8 cellular contexts compared by ENCODE assay signal in the genomic region with DNA sequence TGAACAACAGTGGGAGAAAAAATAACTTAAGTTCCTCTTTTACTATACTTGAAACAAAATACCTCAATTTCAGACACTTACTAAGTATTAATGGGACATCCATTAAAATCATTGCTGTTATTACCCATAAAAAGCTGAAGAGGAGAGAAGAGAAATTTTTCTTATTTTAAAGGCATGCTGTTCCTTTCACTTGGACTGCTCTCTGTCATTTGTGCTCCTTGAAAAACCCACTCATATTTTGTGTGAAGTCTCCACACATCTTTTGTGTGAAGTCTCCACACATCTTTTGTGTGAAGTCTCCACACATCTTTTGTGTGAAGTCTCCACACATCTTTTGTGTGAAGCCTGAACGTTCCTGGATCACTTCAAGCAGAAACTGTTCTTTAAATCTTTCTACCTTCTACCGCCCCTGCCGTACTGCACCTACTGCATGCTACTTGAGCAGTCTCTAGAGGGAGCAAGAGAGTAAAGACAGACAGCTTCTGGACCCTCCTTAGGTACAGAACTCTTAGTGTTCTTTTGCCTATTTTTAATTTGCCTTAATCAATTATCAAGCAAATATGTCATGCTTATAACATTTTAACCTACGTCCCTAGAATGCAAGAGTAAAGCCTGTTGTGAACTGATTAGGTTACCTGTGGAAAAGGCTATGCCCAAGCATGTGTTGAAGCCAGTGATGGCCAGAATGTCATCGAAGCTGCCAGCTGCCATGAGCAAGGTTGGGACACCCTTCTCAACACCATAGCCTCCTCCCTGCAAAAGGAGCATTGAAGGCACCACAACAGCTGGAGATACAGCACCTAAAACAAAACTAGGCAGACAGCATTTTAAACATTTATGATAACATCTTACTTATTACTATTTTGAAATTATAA. TPM values are rescaled to one million over a fixed set of nuclear protein-coding genes. Genes with fewer than 3 reads are reported as not detected.
DNase-seq lines count a peak whose midpoint lies in the region; ATAC-seq and TF ChIP-seq lines count a peak whose summit lies in the region.

No MANE protein-coding gene starts in this region.

- no peak overlapping the region for H3K4me3 ChIP-seq in Panc1 (ENCODE audit: low read depth in 2 of 2, low read length in 2 of 2)
- H3K4me3 ChIP-seq in adipocyte (ENCODE audit: low read length), result no peak overlapping the region
- H3K4me3 ChIP-seq in hepatocyte, result no peak overlapping the region

- TF ChIP-seq CTCF in Panc1 (IDR thresholded peaks at IDR 0.05), result peak; percentile 77
- TF ChIP-seq CTCF in hepatocyte (IDR thresholded peaks at IDR 0.05; ENCODE audit: poor library complexity), result peak; percentile 65

- H3K27me3 ChIP-seq in Panc1 (ENCODE audit: control insufficient read depth, insufficient read depth, low read length) (no peaks in the 10 kb centered on the region), adipocyte (replicated peaks; ENCODE audit: control insufficient read depth, insufficient read depth, low read length) (no peaks in the 10 kb centered on the region), hepatocyte (no peaks in the 10 kb centered on the region)

- DNase-seq in DMS53 (lab: John Stamatoyannopoulos, UW), result peak; percentile 65
- DNase-seq in GM19240 (ENCODE audit: insufficient read length, low spot score), result peak; percentile 10
- peak; percentile 20 for DNase-seq in Panc1 (ENCODE audit: low read depth, low spot score)
- peak; percentile 54 for DNase-seq in adipocyte (ENCODE audit: low read depth)
- DNase-seq in hepatocyte (ENCODE audit: low spot score), result peak; percentile 62
- DNase-seq in stimulated activated CD4-positive, alpha-beta T cell treated with anti-CD3 and anti-CD28 coated beads, Interleukin-15, amount 100 ng/mL, for 24 hours, result peak; percentile 32
- DNase-seq in OCI-M2 (lab: John Stamatoyannopoulos, UW; ENCODE audit: unreplicated experiment), result no peak

- H3K4me1 ChIP-seq in Panc1 (ENCODE audit: control insufficient read depth, insufficient read depth, low read length) (no peaks in the 10 kb centered on the region), adipocyte (ENCODE audit: control insufficient read depth, insufficient read depth, low read length) (no peaks in the 10 kb centered on the region), hepatocyte (ENCODE audit: insufficient read depth) (no peaks in the 10 kb centered on the region)

- H2AFZ ChIP-seq in hepatocyte, result no peak overlapping the region

- no peaks in the 10 kb centered on the region for H3K36me3 ChIP-seq in Panc1 (ENCODE audit: control insufficient read depth, insufficient read depth, low read length)
- peaks cover 48% of the 10 kb centered on the region for H3K36me3 ChIP-seq in adipocyte (ENCODE audit: control insufficient read depth, insufficient read depth, low read length, severe bottlenecking)
- H3K36me3 ChIP-seq in hepatocyte (replicated peaks; ENCODE audit: insufficient read depth, low read depth), result no peaks in the 10 kb centered on the region

- no peaks in the 10 kb centered on the region for H3K79me2 ChIP-seq in hepatocyte

- no peaks in the 10 kb centered on the region for H4K20me1 ChIP-seq in hepatocyte (ENCODE audit: insufficient read depth, poor library complexity, severe bottlenecking)

- BruUV-seq in Panc1 (replicated peaks; lab: Mats Ljungman, UMichigan), result no TSS peak

- in situ Hi-C loops in Panc1 (cut with HindIII; ENCODE audit: low pct_unique_long_range_greater_than_20kb, low sequenced_read_pairs), result no loop called here

- ATAC-seq in HG03139 (IDR thresholded peaks at IDR 0.05; ENCODE audit: unreplicated experiment) (peak; percentile 92), Panc1 (peak; percentile 87)

- H3K27ac ChIP-seq in Panc1 (ENCODE audit: low read length), result no peak overlapping the region
- H3K27ac ChIP-seq in hepatocyte, result no peak overlapping the region

- no peaks in the 10 kb centered on the region for H3K9me2 ChIP-seq in hepatocyte (replicated peaks; ENCODE audit: insufficient read depth)

- H3K9me3 ChIP-seq in Panc1 (ENCODE audit: control insufficient read depth, insufficient read depth, low read depth, low read length) (no peaks in the 10 kb centered on the region), adipocyte (ENCODE audit: control insufficient read depth, low read length) (no peaks in the 10 kb centered on the region), hepatocyte (ENCODE audit: low read depth) (no peaks in the 10 kb centered on the region)

- H3K9ac ChIP-seq in adipocyte (ENCODE audit: low read length), result no peak overlapping the region

- intact Hi-C loops in Panc1 (cut with micrococcal nuclease; ENCODE audit: unreplicated experiment), result no loop called here

- WGBS in hepatocyte (ENCODE audit: low lambda C conversion rate, missing lambda C conversion rate), result 42% methylated on average over 5 of the region's 5 CpGs

- POLR2A ChIA-PET in Panc1 (lab: Charles Lee), result no interaction called here

- no peak overlapping the region for H3K4me2 ChIP-seq in hepatocyte

- CTCF ChIA-PET in Panc1 (lab: Charles Lee), result no interaction called here

RNA-seq across cellular contexts. Expression of gene SLC9B1, which starts 27.1 kb away (rescaled TPM):
- total RNA-seq in Panc1 (2021; ENCODE audit: unreplicated experiment) (0.41 TPM), hepatocyte (not detected in 2 replicates)
- polyA plus RNA-seq in Panc1 (2012; ENCODE audit: insufficient read length), result 0.50 TPM
- not detected in 2 replicates for polyA plus RNA-seq in hepatocyte

RNA-seq across cellular contexts. Expression of gene SLC9B2, which starts 29.9 kb away (rescaled TPM):
- 14.6 TPM for total RNA-seq in Panc1 (2021; ENCODE audit: unreplicated experiment)
- 8.9 TPM for polyA plus RNA-seq in Panc1 (2012; ENCODE audit: insufficient read length)
- 15.7 and 20.5 TPM in 2 replicates for total RNA-seq in hepatocyte
- polyA plus RNA-seq in hepatocyte, result 13.8 and 14.5 TPM in 2 replicates

RNA-seq across cellular contexts. Expression of gene BDH2, which starts 53.0 kb away (rescaled TPM):
- total RNA-seq in Panc1 (2021; ENCODE audit: unreplicated experiment) (0.98 TPM), hepatocyte (118 and 137 TPM in 2 replicates)
- 1.7 TPM for polyA plus RNA-seq in Panc1 (2012; ENCODE audit: insufficient read length)
- polyA plus RNA-seq in hepatocyte, result 84.2 and 86.4 TPM in 2 replicates

Comparison
In these comparisons a context has a peak if more than half of its experiments do, and no peak if none do; other contexts are left out.
1. RNA of gene BDH2, which starts 53.0 kb away (total RNA-seq): 118 to 137 TPM in hepatocyte; 0.98 TPM in Panc1 (single experiment); every median in the first group is over 10 times any median in the second.